Comparison of ENCODE assay signal across 12 cellular contexts in the genomic region with DNA sequence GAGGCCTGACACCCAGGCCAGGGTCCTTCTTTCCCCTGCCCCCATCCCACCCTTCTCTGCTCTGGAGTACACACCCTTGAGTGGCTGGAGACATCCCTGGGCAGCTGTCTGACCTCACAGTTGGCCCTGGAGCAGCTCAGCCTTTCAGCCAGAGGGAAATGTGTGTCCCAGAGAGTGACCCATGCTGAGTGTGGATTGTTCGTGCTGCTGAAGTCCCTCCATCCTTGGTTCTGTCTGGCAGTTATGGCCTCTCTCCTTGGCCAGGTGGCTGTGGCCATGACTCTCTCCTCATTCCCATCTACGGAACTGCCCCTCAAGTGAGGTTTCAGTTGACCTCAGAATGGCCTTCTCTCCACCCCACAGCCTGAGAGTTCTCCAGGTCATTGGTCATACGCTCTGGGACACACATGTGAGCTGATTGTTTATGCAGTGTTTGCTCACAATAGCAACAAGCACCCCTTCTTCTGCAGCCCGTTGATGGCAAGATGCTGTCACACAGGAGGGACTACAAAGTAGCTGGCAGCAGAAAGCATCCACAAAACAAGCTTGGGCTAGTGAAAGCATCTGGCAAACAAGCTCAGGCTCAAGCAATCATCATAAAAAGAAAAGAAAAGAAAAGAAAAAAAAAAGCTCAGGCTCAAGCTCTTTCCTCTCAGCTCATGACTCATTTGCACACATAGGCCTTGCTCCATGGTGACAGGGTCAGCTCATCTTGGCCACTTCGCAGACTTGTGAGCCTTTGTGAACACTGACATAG. TPM values are rescaled to one million over a fixed set of nuclear protein-coding genes. Genes with fewer than 3 reads are reported as not detected.
DNase-seq lines count a peak whose midpoint lies in the region; ATAC-seq and TF ChIP-seq lines count a peak whose summit lies in the region.
"Had no signal": no experiment of that assay in that cellular context is flagged by ENCODE, and none has a peak within 500 bp of the region (broad histone marks: within the 10 kb centered on the region; RNA-seq: fewer than 3 reads in every experiment).

No MANE protein-coding gene starts in this region.

- H3K27ac ChIP-seq in brain microvascular endothelial cell = no peak overlapping the region
- peak overlapping the region; percentile 68 to 69 for H3K27ac ChIP-seq in right atrium auricular region
- peak overlapping the region; percentile 31 for H3K27ac ChIP-seq in stomach smooth muscle (ENCODE audit: low read length)

- H3K4me1 ChIP-seq in right atrium auricular region (peaks cover 0 to 38% of the 10 kb centered on the region in 2 donors), stomach smooth muscle (ENCODE audit: control insufficient read depth, insufficient read depth, low read length) (peaks cover 13% of the 10 kb centered on the region)

- H3K9me3 ChIP-seq in right atrium auricular region (no peaks in the 10 kb centered on the region), stomach smooth muscle (ENCODE audit: control insufficient read depth in 2 of 2, low read length in 2 of 2) (peaks cover 0 to 6% of the 10 kb centered on the region in 2 donors)

- H3K36me3 ChIP-seq in brain microvascular endothelial cell (replicated peaks) (no peaks in the 10 kb centered on the region), right atrium auricular region (no peaks in the 10 kb centered on the region), stomach smooth muscle (ENCODE audit: control insufficient read depth in 2 of 2, insufficient read depth in 2 of 2, low read length in 2 of 2) (no peaks in the 10 kb centered on the region)

- DNase-seq in GM03348 (ENCODE audit: low spot score) (peak; percentile 54), brain microvascular endothelial cell (peak; percentile 60), right atrium auricular region (ENCODE audit: low spot score) (no peak), NCI-H1694 treated with DMSO at 0.1 percent for 48 hours (lab: John Stamatoyannopoulos, UW) (no peak), DMS79 treated with DMSO at 0.1 percent for 48 hours (lab: John Stamatoyannopoulos, UW) (no peak), NCI-H2029 treated with DMSO at 0.1 percent for 48 hours (lab: John Stamatoyannopoulos, UW) (no peak)
- DNase-seq: activated CD4-positive, alpha-beta memory T cell treated with anti-CD3 and anti-CD28 coated beads, Interleukin-2, amount 10 ng/mL, durations not matched to agents 7 days and 5 days; activated naive CD4-positive, alpha-beta T cell; NCI-H2171 treated with DMSO at 0.1 percent for 48 hours; stimulated activated CD4-positive, alpha-beta T cell treated with anti-CD3 and anti-CD28 coated beads, Interleukin-15, amount 100 ng/mL, for 24 hours had no signal

- TF ChIP-seq CTCF in brain microvascular endothelial cell (IDR thresholded peaks at IDR 0.05; ENCODE audit: low read depth, low read length, missing control alignments) = no peak
- no peak for TF ChIP-seq CTCF in right atrium auricular region (IDR thresholded peaks at IDR 0.05)

- no peak for ATAC-seq in GM18519 (IDR thresholded peaks at IDR 0.05; ENCODE audit: low FRiP score, unreplicated experiment)

- H3K27me3 ChIP-seq in brain microvascular endothelial cell (replicated peaks) (no peaks in the 10 kb centered on the region), right atrium auricular region (no peaks in the 10 kb centered on the region), stomach smooth muscle (ENCODE audit: control insufficient read depth in 1 of 2, insufficient read depth in 2 of 2, low read length in 2 of 2) (peaks cover 7 to 8% of the 10 kb centered on the region in 2 donors)

- in situ Hi-C loops in brain microvascular endothelial cell (cut with HindIII; ENCODE audit: low pct_ligation_motif_present, low sequenced_read_pairs) = no loop called here

- H3K4me3 ChIP-seq in brain microvascular endothelial cell (ENCODE audit: low read depth, low read length) (no peak overlapping the region), right atrium auricular region (no peak overlapping the region), stomach smooth muscle (ENCODE audit: low read length in 2 of 2) (no peak overlapping the region)

- no peak overlapping the region for H3K9ac ChIP-seq in stomach smooth muscle (ENCODE audit: low read length in 2 of 2)

RNA-seq across cellular contexts. Expression of a gene that starts 55.3 kb away (rescaled TPM):
- 10 to 100 TPM; 12.6 to 35.4 TPM for total RNA-seq in right atrium auricular region

Comparison
In these comparisons a context has a peak if more than half of its experiments do, and no peak if none do; other contexts are left out.
1. DNase-seq: peak in GM03348 (single experiment) and brain microvascular endothelial cell (single experiment); none in right atrium auricular region (single experiment), NCI-H1694 treated with DMSO at 0.1 percent for 48 hours (single experiment), DMS79 treated with DMSO at 0.1 percent for 48 hours (single experiment) and NCI-H2029 treated with DMSO at 0.1 percent for 48 hours (single experiment).